Comparison of ENCODE assay signal across 34 cellular contexts in genomic region chr3:124905093-124905492, GRCh38. TPM values are rescaled to one million over a fixed set of nuclear protein-coding genes. Genes with fewer than 3 reads are reported as not detected.
"Had no signal": no experiment of that assay in that cellular context is flagged by ENCODE, and none has a peak within 500 bp of the region (broad histone marks: within the 10 kb centered on the region; RNA-seq: fewer than 3 reads in every experiment).

No MANE protein-coding gene starts in this region.

- H3K27ac Mint-ChIP-seq: naive thymus-derived CD4-positive, alpha-beta T cell; natural killer cell; nephron; neural progenitor cell; progenitor cell of endocrine pancreas; stimulated activated memory B cell treated with anti-CD40 and anti-IgM and Interleukin-4, amounts not matched to agents 10 μg/mL and 1 μg/mL and 100 μg/mL, for 72 hours; stimulated activated naive CD8-positive, alpha-beta T cell treated with anti-CD3 and anti-CD28 coated beads, Interleukin-15, Interleukin-2, amounts not matched to agents 100 ng/mL and 50 ng/mL, for 24 hours had no signal

- H3K4me3 Mint-ChIP-seq: naive thymus-derived CD4-positive, alpha-beta T cell; natural killer cell; nephron; neural progenitor cell; stimulated activated memory B cell treated with anti-CD40 and anti-IgM and Interleukin-4, amounts not matched to agents 10 μg/mL and 1 μg/mL and 100 μg/mL, for 72 hours; stimulated activated naive CD8-positive, alpha-beta T cell treated with anti-CD3 and anti-CD28 coated beads, Interleukin-15, Interleukin-2, amounts not matched to agents 100 ng/mL and 50 ng/mL, for 24 hours; type B pancreatic cell had no signal

- ATAC-seq: naive thymus-derived CD4-positive, alpha-beta T cell; natural killer cell; psoas muscle; right cardiac atrium; right lobe of liver; stimulated activated memory B cell treated with anti-CD40 and anti-IgM and Interleukin-4, amounts not matched to agents 10 μg/mL and 1 μg/mL and 100 μg/mL, for 72 hours; upper lobe of right lung had no signal

- H3K9me3 Mint-ChIP-seq: naive thymus-derived CD4-positive, alpha-beta T cell; natural killer cell; nephron; neural progenitor cell; stimulated activated memory B cell treated with anti-CD40 and anti-IgM and Interleukin-4, amounts not matched to agents 10 μg/mL and 1 μg/mL and 100 μg/mL, for 72 hours; stimulated activated naive CD8-positive, alpha-beta T cell treated with anti-CD3 and anti-CD28 coated beads, Interleukin-15, Interleukin-2, amounts not matched to agents 100 ng/mL and 50 ng/mL, for 24 hours; type B pancreatic cell had no signal

- DNase-seq: naive thymus-derived CD4-positive, alpha-beta T cell; natural killer cell; occipital lobe; ovary; posterior cingulate gyrus; psoas muscle; right cardiac atrium; right lobe of liver; sigmoid colon; spleen; stimulated activated CD4-positive, alpha-beta T cell treated with anti-CD3 and anti-CD28 coated beads, Interleukin-12 subunit alpha, Interleukin-12 subunit beta, amount 100 ng/mL, for 4 hours; stimulated activated CD4-positive, alpha-beta T cell treated with anti-CD3 and anti-CD28 coated beads, Interleukin-1b, Interleukin-23, amount 100 ng/mL, for 48 hours; stimulated activated CD4-positive, alpha-beta T cell treated with anti-CD3 and anti-CD28 coated beads, Interleukin-4, amount 100 ng/mL, for 1 hour; stimulated activated CD4-positive, alpha-beta T cell treated with anti-CD3 and anti-CD28 coated beads, Interleukin-4, amount 100 ng/mL, for 4 hours; stimulated activated CD8-positive, alpha-beta memory T cell treated with anti-CD3 and anti-CD28 coated beads, Interleukin-4, amount 100 ng/mL, for 48 hours; stimulated activated naive CD4-positive, alpha-beta T cell; substantia nigra; testis; tibial artery; transverse colon; upper lobe of right lung; uterus had no signal

- H3K36me3 Mint-ChIP-seq: naive thymus-derived CD4-positive, alpha-beta T cell; natural killer cell; neural progenitor cell; stimulated activated memory B cell treated with anti-CD40 and anti-IgM and Interleukin-4, amounts not matched to agents 10 μg/mL and 1 μg/mL and 100 μg/mL, for 72 hours; type B pancreatic cell had no signal

RNA-seq across cellular contexts. Expression of gene MUC13, which starts 29.5 kb away (rescaled TPM):
- total RNA-seq: naive thymus-derived CD4-positive, alpha-beta T cell; occipital lobe; osteoblast; progenitor cell of endocrine pancreas; renal cortical epithelial cell; right cardiac atrium; skeletal muscle tissue; upper lobe of right lung; urinary bladder had no signal
- polyA plus RNA-seq: naive thymus-derived CD4-positive, alpha-beta T cell; neural cell; smooth muscle cell; urinary bladder had no signal
